Comparison of ENCODE assay signal across 9 cellular contexts in genomic region chr17:77880702-77881450, GRCh38.
DNase-seq lines count a peak whose midpoint lies in the region; ATAC-seq lines count a peak whose summit lies in the region.
"Had no signal": no experiment of that assay in that cellular context is flagged by ENCODE, and none has a peak within 500 bp of the region (broad histone marks: within the 10 kb centered on the region; RNA-seq: fewer than 3 reads in every experiment).

No MANE protein-coding gene starts in this region.

- DNase-seq in posterior vena cava (ENCODE audit: low spot score) (peak; percentile 86), NCI-H446 treated with DMSO at 0.1 percent for 48 hours (lab: John Stamatoyannopoulos, UW) (no peak), KG1 (lab: John Stamatoyannopoulos, UW) (no peak), NCI-H2196 (lab: John Stamatoyannopoulos, UW; ENCODE audit: unreplicated experiment) (no peak), AML-193 (lab: John Stamatoyannopoulos, UW) (no peak)
- DNase-seq: PC-9 had no signal

- ATAC-seq in GM18907 (IDR thresholded peaks at IDR 0.05; ENCODE audit: unreplicated experiment): peak; percentile 16

- peaks cover under 1% of the 10 kb centered on the region for H3K36me3 Mint-ChIP-seq in IgD-negative memory B cell
- H3K36me3 Mint-ChIP-seq in dendritic cell treated with granulocyte-macrophage colony-stimulating factor and Interleukin-4, amounts not matched to agents 40 ng/mL and 50 ng/mL, for 4 days (ENCODE audit: low read depth): peaks cover 6% of the 10 kb centered on the region

- H3K27me3 Mint-ChIP-seq in IgD-negative memory B cell: peaks cover 12% of the 10 kb centered on the region
- peaks cover 59% of the 10 kb centered on the region for H3K27me3 Mint-ChIP-seq in dendritic cell treated with granulocyte-macrophage colony-stimulating factor and Interleukin-4, amounts not matched to agents 40 ng/mL and 50 ng/mL, for 4 days

- peak overlapping the region; percentile 93 to 97 (median 95) for H3K27ac Mint-ChIP-seq in IgD-negative memory B cell
- H3K27ac Mint-ChIP-seq in dendritic cell treated with granulocyte-macrophage colony-stimulating factor and Interleukin-4, amounts not matched to agents 40 ng/mL and 50 ng/mL, for 4 days: peak overlapping the region; percentile 76

- peaks cover 0 to 4% (median 4%) of the 10 kb centered on the region in 3 donors for H3K9me3 Mint-ChIP-seq in IgD-negative memory B cell
- peaks cover 6% of the 10 kb centered on the region for H3K9me3 Mint-ChIP-seq in dendritic cell treated with granulocyte-macrophage colony-stimulating factor and Interleukin-4, amounts not matched to agents 40 ng/mL and 50 ng/mL, for 4 days

- H3K4me1 Mint-ChIP-seq in IgD-negative memory B cell: peaks cover 26 to 39% (median 36%) of the 10 kb centered on the region in 3 donors
- peaks cover 68% of the 10 kb centered on the region for H3K4me1 Mint-ChIP-seq in dendritic cell treated with granulocyte-macrophage colony-stimulating factor and Interleukin-4, amounts not matched to agents 40 ng/mL and 50 ng/mL, for 4 days (ENCODE audit: low read depth)

- peak overlapping the region; percentile 75 to 90 (median 84) for H3K4me3 Mint-ChIP-seq in IgD-negative memory B cell
- H3K4me3 Mint-ChIP-seq in dendritic cell treated with granulocyte-macrophage colony-stimulating factor and Interleukin-4, amounts not matched to agents 40 ng/mL and 50 ng/mL, for 4 days: no peak overlapping the region

- intact Hi-C loops in dendritic cell treated with granulocyte-macrophage colony-stimulating factor and Interleukin-4, amounts not matched to agents 40 ng/mL and 50 ng/mL, for 4 days (cut with micrococcal nuclease): loop anchor here (5.0 kb wide), 1 partner anchor 36 kb away; no protein-coding TSS in a partner anchor
- intact Hi-C loops in posterior vena cava (cut with DNase I): no loop called here
